In the genomic region with DNA sequence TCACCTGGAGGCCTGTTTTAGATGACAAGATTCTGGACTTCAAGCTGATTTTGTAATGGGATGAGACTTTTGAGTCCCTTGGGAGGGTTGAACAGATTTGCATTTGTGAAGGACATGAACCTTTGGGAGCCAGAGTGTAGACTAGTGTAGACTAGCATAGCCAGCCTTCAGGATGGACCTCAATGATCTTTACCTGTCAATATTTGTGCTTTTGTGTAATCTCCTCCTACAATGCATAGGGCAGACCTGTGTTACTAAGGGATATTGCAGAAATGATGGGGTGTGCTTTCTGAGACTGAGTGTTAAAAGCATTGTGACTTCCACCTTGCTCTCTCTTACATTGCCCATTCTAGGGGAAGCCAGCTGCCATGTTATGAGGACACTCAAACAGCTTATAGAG, we compare ENCODE assay signal across 25 cellular contexts. TPM values are rescaled to one million over a fixed set of nuclear protein-coding genes. Genes with fewer than 3 reads are reported as not detected.
"Had no signal": no experiment of that assay in that cellular context is flagged by ENCODE, and none has a peak within 500 bp of the region (broad histone marks: within the 10 kb centered on the region; RNA-seq: fewer than 3 reads in every experiment).

No MANE protein-coding gene starts in this region.

- H3K36me3 ChIP-seq: colonic mucosa, esophagus squamous epithelium, gastrocnemius medialis, heart right ventricle, left lung, lower lobe of right lung had no signal

- ATAC-seq: effector memory CD8-positive, alpha-beta T cell; esophagus mucosa; gastrocnemius medialis; heart right ventricle; left cardiac atrium; left lung; left ventricle myocardium superior; lower lobe of right lung had no signal

- H3K4me3 ChIP-seq: colonic mucosa, esophagus squamous epithelium, gastrocnemius medialis, heart right ventricle, left lung, lower lobe of right lung had no signal

- H3K27ac Mint-ChIP-seq: dendritic cell treated with granulocyte-macrophage colony-stimulating factor and Interleukin-4, amounts not matched to agents 40 ng/mL and 50 ng/mL, for 4 days; effector memory CD8-positive, alpha-beta T cell; endodermal cell had no signal

- DNase-seq: colonic mucosa; cortex of kidney; effector CD8-positive, alpha-beta T cell; effector memory CD8-positive, alpha-beta T cell; endodermal cell; erythroblast; esophagus squamous epithelium; foreskin fibroblast; foreskin melanocyte; gastrocnemius medialis; glutamatergic neuron; head of caudate nucleus; heart right ventricle; hippocampal formation; left cardiac atrium; left lung; left ventricle myocardium superior; lower lobe of right lung; mesenchymal stem cell; midbrain had no signal

- H3K27me3 ChIP-seq: colonic mucosa, esophagus squamous epithelium, gastrocnemius medialis, heart right ventricle had no signal

- H3K9me3 ChIP-seq: colonic mucosa, esophagus squamous epithelium, gastrocnemius medialis, left lung, lower lobe of right lung had no signal

- H3K27ac ChIP-seq: colonic mucosa, epithelial cell of prostate, esophagus squamous epithelium, gastrocnemius medialis, heart right ventricle, left lung, lower lobe of right lung had no signal

- H3K4me3 Mint-ChIP-seq: dendritic cell treated with granulocyte-macrophage colony-stimulating factor and Interleukin-4, amounts not matched to agents 40 ng/mL and 50 ng/mL, for 4 days; effector memory CD8-positive, alpha-beta T cell; endodermal cell had no signal

- H3K9me3 Mint-ChIP-seq: dendritic cell treated with granulocyte-macrophage colony-stimulating factor and Interleukin-4, amounts not matched to agents 40 ng/mL and 50 ng/mL, for 4 days; effector memory CD8-positive, alpha-beta T cell had no signal

- H3K4me1 ChIP-seq: colonic mucosa, gastrocnemius medialis, left lung, lower lobe of right lung had no signal

RNA-seq across cellular contexts. Expression of a gene that starts 21.4 kb away (rescaled TPM):
- total RNA-seq: dermis microvascular lymphatic vessel endothelial cell, glomerular endothelial cell, left ventricle myocardium superior had no signal
